ENCODE assay signal across 22 cellular contexts in genomic region chr20:14672066-14672465, GRCh38.
A peak's percentile ranks its signal among the peaks of the same experiment; 100 is the strongest.
DNase-seq lines count a peak whose midpoint lies in the region; ATAC-seq and TF ChIP-seq lines count a peak whose summit lies in the region.
"Had no signal": no experiment of that assay in that cellular context is flagged by ENCODE, and none has a peak within 500 bp of the region (broad histone marks: within the 10 kb centered on the region; RNA-seq: fewer than 3 reads in every experiment).

No MANE protein-coding gene starts in this region.

- intact Hi-C loops in left lung (cut with DNase I) (no loop called here), OCI-LY7 (cut with micrococcal nuclease; ENCODE audit: unreplicated experiment) (no loop called here)

- no peaks in the 10 kb centered on the region for H4K20me1 ChIP-seq in OCI-LY7 (ENCODE audit: insufficient read depth, low read length)

- POLR2A ChIA-PET in OCI-LY7 (lab: Charles Lee): interaction anchor here (0.7 to 1.1 kb wide), 3 partner anchors 9 to 49 kb away, joined by 3 to 6 read pairs (median 4); no protein-coding TSS in a partner anchor

- CTCF ChIA-PET in OCI-LY7 (lab: Charles Lee; ENCODE audit: unreplicated experiment): no interaction called here

- no peaks in the 10 kb centered on the region for H3K36me3 ChIP-seq in left lung
- H3K36me3 ChIP-seq in OCI-LY7 (ENCODE audit: insufficient read depth, low read length): no peaks in the 10 kb centered on the region

- H2AFZ ChIP-seq in OCI-LY7 (ENCODE audit: low read length): no peak overlapping the region

- H3K4me1 ChIP-seq in left lung (no peaks in the 10 kb centered on the region), OCI-LY7 (ENCODE audit: insufficient read depth, low read length, poor library complexity, severe bottlenecking) (no peaks in the 10 kb centered on the region)

- H3K79me2 ChIP-seq in OCI-LY7 (ENCODE audit: insufficient read depth, low read depth, low read length): no peaks in the 10 kb centered on the region

- H3K27ac ChIP-seq in left lung: no peak overlapping the region
- H3K27ac ChIP-seq in OCI-LY7 (ENCODE audit: low read depth, low read length, poor library complexity, severe bottlenecking): no peak overlapping the region
- H3K27ac ChIP-seq: KMS-11, RWPE1 had no signal

- H3K4me3 ChIP-seq in fibroblast of villous mesenchyme (ENCODE audit: low read depth, low read length) (no peak overlapping the region), left lung (no peak overlapping the region), OCI-LY7 (ENCODE audit: low read depth, low read length, poor library complexity, severe bottlenecking) (no peak overlapping the region)

- H3K9me3 ChIP-seq in left lung: peaks cover 0 to 3% of the 10 kb centered on the region in 2 donors
- H3K9me3 ChIP-seq in OCI-LY7 (ENCODE audit: low read length): no peaks in the 10 kb centered on the region

- no peaks in the 10 kb centered on the region for H3K9me2 ChIP-seq in OCI-LY7 (ENCODE audit: insufficient read depth, low read length)

- H3K27me3 ChIP-seq in left lung: no peaks in the 10 kb centered on the region

- TF ChIP-seq CTCF in fibroblast of villous mesenchyme (IDR thresholded peaks at IDR 0.05; ENCODE audit: insufficient read depth, low read depth, low read length) (no peak), left lung (IDR thresholded peaks at IDR 0.05) (no peak), OCI-LY7 (conservative IDR thresholded peaks at IDR 0.05; ENCODE audit: low read length) (no peak)

- H3K4me2 ChIP-seq in OCI-LY7 (ENCODE audit: low read length): no peak overlapping the region
- H3K4me2 ChIP-seq: KMS-11 had no signal

- BruUV-seq in OCI-LY7 (replicated peaks; lab: Mats Ljungman, UMichigan): no TSS peak

- ATAC-seq in left lung (no peak), HG02885 (IDR thresholded peaks at IDR 0.05; ENCODE audit: poor library complexity, unreplicated experiment) (no peak)
- ATAC-seq: CD8-positive, alpha-beta T cell; SK-N-SH treated with all-trans-retinoic acid at 6 μM for 48 hours had no signal

- DNase-seq in NCI-H82 (lab: John Stamatoyannopoulos, UW) (peak; percentile 40), NCI-H82 treated with DMSO at 0.1 percent for 48 hours (lab: John Stamatoyannopoulos, UW; ENCODE audit: unreplicated experiment) (no peak), amniotic epithelial cell (ENCODE audit: low read depth) (peak; percentile 55), fibroblast of villous mesenchyme (ENCODE audit: low read depth) (peak; percentile 8), left lung (no peak), OCI-LY7 (ENCODE audit: low spot score) (no peak)
- DNase-seq: 8988T; AML-193; CD8-positive, alpha-beta T cell; GF-D8; H7; IMR-90; NCI-H1105; NCI-H146; NCI-H2029; NCI-H345; NCI-H526; SHP77 treated with DMSO at 0.1 percent for 48 hours had no signal

Comparison
In these comparisons a context has a peak if more than half of its experiments do, and no peak if none do; other contexts are left out.
1. DNase-seq: peak in NCI-H82 (single experiment), amniotic epithelial cell (single experiment) and fibroblast of villous mesenchyme (single experiment); none in NCI-H82 treated with DMSO at 0.1 percent for 48 hours (single experiment), left lung (0 of 2) and OCI-LY7 (single experiment).